Comparison of ENCODE assay signal across 11 cellular contexts in the genomic region with DNA sequence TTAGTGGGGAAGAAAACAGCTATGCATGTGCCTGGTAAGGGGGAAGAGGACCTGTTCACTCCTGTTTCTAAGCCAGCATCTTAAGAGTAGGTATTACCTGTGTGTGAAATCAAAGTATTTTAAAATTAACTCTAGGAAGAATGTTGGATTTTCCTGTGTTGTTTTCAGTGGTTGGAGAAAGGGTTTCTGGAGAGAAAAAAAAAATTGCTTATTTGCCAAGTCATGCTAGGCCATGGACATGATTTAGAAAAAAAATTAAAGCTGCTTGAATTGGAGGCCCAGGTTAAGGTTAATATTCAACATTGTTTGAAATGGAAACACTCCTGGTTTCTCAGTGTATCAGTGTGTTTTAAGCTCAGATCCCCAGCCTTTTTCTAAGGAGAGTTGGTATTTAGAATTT. TPM values are rescaled to one million over a fixed set of nuclear protein-coding genes. Genes with fewer than 3 reads are reported as not detected.
DNase-seq lines count a peak whose midpoint lies in the region; ATAC-seq, FAIRE-seq and TF ChIP-seq lines count a peak whose summit lies in the region.
"Had no signal": no experiment of that assay in that cellular context is flagged by ENCODE, and none has a peak within 500 bp of the region (broad histone marks: within the 10 kb centered on the region; RNA-seq: fewer than 3 reads in every experiment).

No MANE protein-coding gene starts in this region.

- H3K4me3 Mint-ChIP-seq in CD14-positive monocyte (peak overlapping the region; percentile 2 to 89), naive B cell (peak overlapping the region in 7 of 8 donors; percentile 45 to 86 (median 74))

- H2AFZ ChIP-seq in GM12878 (ENCODE audit: control insufficient read depth, low read depth, low read length) = no peak overlapping the region; the same call in 1 of the 2 replicates

- no peak for TF ChIP-seq POLR2A in GM12878 (IDR thresholded peaks at IDR 0.05; ENCODE audit: low read depth, low read length)

- H4K20me1 ChIP-seq in GM12878 (ENCODE audit: control insufficient read depth, insufficient read depth) = no peaks in the 10 kb centered on the region

- no peak for DNase-seq in CD14-positive monocyte (ENCODE audit: low spot score)
- DNase-seq in D721Med (ENCODE audit: insufficient read length, low spot score) = no peak
- DNase-seq in GM12878 (ENCODE audit: low read depth, low spot score) = no peak
- DNase-seq in naive B cell = no peak
- DNase-seq in foreskin keratinocyte = no peak
- DNase-seq in epidermal melanocyte (ENCODE audit: insufficient read length, low spot score) = no peak
- no peak for DNase-seq in H4 (ENCODE audit: low spot score)
- no peak for DNase-seq in GM20000 (ENCODE audit: low spot score)
- DNase-seq: activated CD8-positive, alpha-beta memory T cell treated with anti-CD3 and anti-CD28 coated beads, Interleukin-2, amount 50 U/mL, for 48 hours; NCI-H1417 treated with DMSO at 0.1 percent for 48 hours had no signal

- no peak overlapping the region for H3K9ac ChIP-seq in GM12878 (ENCODE audit: control insufficient read depth, insufficient read depth, low read length)

- TF ChIP-seq CTCF in CD14-positive monocyte (IDR thresholded peaks at IDR 0.05) (no peak), D721Med (IDR thresholded peaks at IDR 0.05; ENCODE audit: insufficient read depth, missing control alignments) (no peak), GM12878 (IDR thresholded peaks at IDR 0.05 in 2 of 3, conservative IDR thresholded peaks at IDR 0.05 in 1 of 3; ENCODE audit: control insufficient read depth in 2 of 3, extremely low read depth in 1 of 3, insufficient read depth in 1 of 3, low read depth in 3 of 3, low read length in 3 of 3) (no peak), foreskin keratinocyte (conservative IDR thresholded peaks at IDR 0.05) (no peak), GM20000 (IDR thresholded peaks at IDR 0.05; ENCODE audit: extremely low read depth, missing control alignments) (no peak)

- POLR2A ChIA-PET in GM12878 (lab: Charles Lee) = interaction anchor here (0.6 kb wide), 1 partner anchor 89 kb away, joined by 5 read pairs; no protein-coding TSS in a partner anchor

- H3K4me1 Mint-ChIP-seq in CD14-positive monocyte (peaks cover 22% of the 10 kb centered on the region), naive B cell (peaks cover 11 to 27% (median 16%) of the 10 kb centered on the region in 3 donors)

- CTCF ChIA-PET in GM12878 (lab: Yijun Ruan, JAX) = interaction anchor here (1.1 kb wide), 1 partner anchor 30 kb away, joined by 3 read pairs; no protein-coding TSS in a partner anchor

- H3K36me3 Mint-ChIP-seq in CD14-positive monocyte (peaks cover 0 to 5% of the 10 kb centered on the region in 2 donors), naive B cell (no peaks in the 10 kb centered on the region)

- H3K27me3 Mint-ChIP-seq in CD14-positive monocyte (ENCODE audit: low read depth in 3 of 3) = peaks cover 18 to 37% (median 30%) of the 10 kb centered on the region in 3 donors
- H3K27me3 Mint-ChIP-seq in naive B cell = peaks cover 31 to 52% (median 36%) of the 10 kb centered on the region in 3 donors

- H3K79me2 ChIP-seq in GM12878 (ENCODE audit: control insufficient read depth, insufficient read depth, low read length) = no peaks in the 10 kb centered on the region

- no peaks in the 10 kb centered on the region for H3K36me3 ChIP-seq in GM12878 (ENCODE audit: control insufficient read depth in 2 of 2, insufficient read depth in 2 of 2, low read length in 1 of 2)

- in situ Hi-C loops in GM12878 (cut with MboI) = no loop called here

- H3K27ac ChIP-seq in GM12878 (ENCODE audit: control insufficient read depth, insufficient read depth) (no peak overlapping the region), foreskin keratinocyte (no peak overlapping the region)

- no peaks in the 10 kb centered on the region for H3K9me3 ChIP-seq in GM12878 (replicated peaks; ENCODE audit: control insufficient read depth, insufficient read depth, low read length)

- peak overlapping the region; percentile 49 for H3K4me2 ChIP-seq in GM12878 (ENCODE audit: control insufficient read depth, insufficient read depth)

- H3K9me3 Mint-ChIP-seq in CD14-positive monocyte (peaks cover 0 to 2% (median 0%) of the 10 kb centered on the region in 7 donors), naive B cell (no peaks in the 10 kb centered on the region)

- FAIRE-seq in D721Med (lab: Jason Lieb, UNC) = peak; percentile 53
- no peak for FAIRE-seq in GM12878 (lab: Jason Lieb, UNC)
- FAIRE-seq: frontal cortex had no signal

- BruUV-seq in GM12878 (replicated peaks; lab: Mats Ljungman, UMichigan) = no TSS peak

- TF ChIP-seq RAD21 in GM12878 (IDR thresholded peaks at IDR 0.05; ENCODE audit: insufficient read depth, low read depth, low read length) = no peak

- H3K27me3 ChIP-seq in GM12878 (replicated peaks in 1 of 2; ENCODE audit: control insufficient read depth in 2 of 2, insufficient read depth in 2 of 2, low read length in 1 of 2) (peaks cover 0 to 2% of the 10 kb centered on the region in 2 experiments; a peak in 2 of 4 replicates), foreskin keratinocyte (no peaks in the 10 kb centered on the region)

- no peak for TF ChIP-seq EP300 in GM12878 (IDR thresholded peaks at IDR 0.05; ENCODE audit: borderline replicate concordance in 1 of 2, control insufficient read depth in 1 of 2, low read depth in 2 of 2, low read length in 2 of 2)

- SMC1A ChIA-PET in GM12878 (lab: Charles Lee; ENCODE audit: uncharacterized antibody, unreplicated experiment) = interaction anchor here (0.7 kb wide), 1 partner anchor 441 kb away, joined by 5 read pairs; no protein-coding TSS in a partner anchor

- RAD21 ChIA-PET in GM12878 (lab: Charles Lee; ENCODE audit: unreplicated experiment) = no interaction called here

- H3K4me1 ChIP-seq in GM12878 (ENCODE audit: control insufficient read depth, insufficient read depth, low read length) = no peaks in the 10 kb centered on the region; the same call in 1 of the 2 replicates
- peaks cover 6% of the 10 kb centered on the region for H3K4me1 ChIP-seq in foreskin keratinocyte

- intact Hi-C loops in CD14-positive monocyte (cut with micrococcal nuclease) (no loop called here), GM12878 (cut with micrococcal nuclease; ENCODE audit: unreplicated experiment) (no loop called here)

- H3K27ac Mint-ChIP-seq in CD14-positive monocyte = no peak overlapping the region
- no peak overlapping the region for H3K27ac Mint-ChIP-seq in naive B cell

- no peak for ATAC-seq in GM12878
- ATAC-seq in naive B cell (ENCODE audit: low read depth in 2 of 2) = no peak
- ATAC-seq in foreskin keratinocyte = no peak

- no peak overlapping the region for H3K4me3 ChIP-seq in GM12878

TF ChIP-seq in GM12878, 131 proteins besides CTCF, POLR2A, EP300 and RAD21 (continues in another document):
- TF ChIP-seq KDM1A (IDR thresholded peaks at IDR 0.05; ENCODE audit: borderline replicate concordance) (no peak), CHD1 (IDR thresholded peaks at IDR 0.05; ENCODE audit: low read depth, low read length) (no peak), KLF5 (IDR thresholded peaks at IDR 0.05; ENCODE audit: partially characterized antibody) (no peak), EZH2 (IDR thresholded peaks at IDR 0.05; ENCODE audit: borderline replicate concordance, control insufficient read depth, low read depth, low read length) (no peak), ESRRA (IDR thresholded peaks at IDR 0.05; ENCODE audit: low read length) (no peak), SUPT20H (IDR thresholded peaks at IDR 0.05; ENCODE audit: borderline replicate concordance, control insufficient read depth, low read depth, low read length) (no peak), SRF (IDR thresholded peaks at IDR 0.05; ENCODE audit: low read depth in 2 of 2, low read length in 2 of 2) (no peak)
- TF ChIP-seq, protein P1, sequence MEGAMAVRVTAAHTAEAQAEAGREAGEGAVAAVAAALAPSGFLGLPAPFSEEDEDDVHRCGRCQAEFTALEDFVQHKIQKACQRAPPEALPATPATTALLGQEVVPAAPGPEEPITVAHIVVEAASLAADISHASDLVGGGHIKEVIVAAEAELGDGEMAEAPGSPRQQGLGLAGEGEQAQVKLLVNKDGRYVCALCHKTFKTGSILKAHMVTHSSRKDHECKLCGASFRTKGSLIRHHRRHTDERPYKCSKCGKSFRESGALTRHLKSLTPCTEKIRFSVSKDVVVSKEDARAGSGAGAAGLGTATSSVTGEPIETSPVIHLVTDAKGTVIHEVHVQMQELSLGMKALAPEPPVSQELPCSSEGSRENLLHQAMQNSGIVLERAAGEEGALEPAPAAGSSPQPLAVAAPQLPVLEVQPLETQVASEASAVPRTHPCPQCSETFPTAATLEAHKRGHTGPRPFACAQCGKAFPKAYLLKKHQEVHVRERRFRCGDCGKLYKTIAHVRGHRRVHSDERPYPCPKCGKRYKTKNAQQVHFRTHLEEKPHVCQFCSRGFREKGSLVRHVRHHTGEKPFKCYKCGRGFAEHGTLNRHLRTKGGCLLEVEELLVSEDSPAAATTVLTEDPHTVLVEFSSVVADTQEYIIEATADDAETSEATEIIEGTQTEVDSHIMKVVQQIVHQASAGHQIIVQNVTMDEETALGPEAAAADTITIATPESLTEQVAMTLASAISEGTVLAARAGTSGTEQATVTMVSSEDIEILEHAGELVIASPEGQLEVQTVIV (IDR thresholded peaks at IDR 0.05; ENCODE audit: borderline replicate concordance, partially characterized antibody) = no peak

RNA-seq across cellular contexts. Expression of a gene that starts 42.8 kb away (rescaled TPM):
- not detected for polyA plus RNA-seq in CD14-positive monocyte
- not detected in 2 replicates for total RNA-seq in GM12878 (2013; cell fraction: nucleolus; rRNA removed)
- total RNA-seq in GM12878 (2014; rRNA removed) = 2.3 and 2.6 TPM in 2 replicates
- 2.9 and 3.0 TPM in 2 replicates for total RNA-seq in GM12878 (2014; rRNA removed; fragmentation: Illumina TruSeq; extraction: Trizol)
- total RNA-seq in GM12878 (2021) = 3.5 and 4.3 TPM in 2 replicates
- 0.77 TPM for polyA plus RNA-seq in GM12878 (2011; ENCODE audit: low read depth)
- polyA plus RNA-seq in GM12878 (2011; rRNA removed) = 0.08 and 0.20 TPM in 2 replicates
- 0.08 and 0.12 TPM in 2 replicates for polyA plus RNA-seq in GM12878 (2011; cell fraction: cytosol; rRNA removed)
- polyA plus RNA-seq in GM12878 (2011; cell fraction: nucleus; rRNA removed) = 0.06 and 0.28 TPM in 2 replicates
- polyA plus RNA-seq in GM12878 (2012) = 0.31 and 0.60 TPM in 2 replicates
- polyA plus RNA-seq in GM12878 (2014; fragmentation: Illumina TruSeq; extraction: Trizol) = 3.2 and 4.3 TPM in 2 replicates
- under 1 TPM; 0.39 to 0.55 TPM for polyA plus RNA-seq in GM12878 (2014; fragmentation: Nextera tagmentation; extraction: Ambion mirVana)
- 2.3 and 2.7 TPM in 2 replicates for polyA plus RNA-seq in GM12878 (2014; rRNA removed)
- polyA plus RNA-seq in GM12878 (2016; fragmentation: Nextera tagmentation; extraction: Ambion mirVana) = 1 to 10 TPM; 2.9 to 3.3 TPM
- 0.05 and 0.37 TPM in 2 replicates for polyA minus RNA-seq in GM12878 (2011; rRNA and poly(A)+ RNA removed)
- not detected in 2 replicates for polyA minus RNA-seq in GM12878 (2011; cell fraction: cytosol; rRNA and poly(A)+ RNA removed)
- not detected in 2 replicates for polyA minus RNA-seq in GM12878 (2011; cell fraction: nucleus; rRNA and poly(A)+ RNA removed)
- under 1 TPM in 2 of 6 donors, not detected in 4; 0.19 to 0.63 TPM for polyA plus RNA-seq in naive B cell (ENCODE audit: low read depth in 6 of 6)
- total RNA-seq in foreskin keratinocyte = 5.1 and 5.8 TPM in 2 replicates
- polyA plus RNA-seq in foreskin keratinocyte = 0.75 and 1.1 TPM in 2 replicates
- total RNA-seq in H4 (2014; rRNA removed; shearing (Covaris generic)) = 9.4 and 19.3 TPM in 2 replicates
